In the genomic region with DNA sequence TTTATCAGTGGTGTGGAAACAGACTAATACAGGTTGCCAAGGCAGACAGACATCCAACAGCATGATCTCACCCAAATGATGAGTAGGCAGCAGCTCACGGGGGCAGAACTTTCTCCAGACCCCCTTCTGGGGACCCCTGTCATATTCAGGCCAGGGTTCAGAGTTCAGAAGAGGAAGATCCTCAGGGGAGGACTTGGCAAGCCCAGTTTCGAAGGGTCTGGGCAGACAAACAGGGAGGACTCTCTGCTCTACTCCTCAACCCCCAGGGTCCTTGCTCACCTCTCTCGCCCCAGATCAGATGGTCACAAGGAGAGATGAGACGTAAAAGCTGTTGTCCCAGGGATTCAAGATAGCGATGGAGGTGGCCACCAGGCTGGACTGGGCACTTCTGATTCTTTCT, we compare ENCODE assay signal across 29 cellular contexts.
"Had no signal": no experiment of that assay in that cellular context is flagged by ENCODE, and none has a peak within 500 bp of the region (broad histone marks: within the 10 kb centered on the region; RNA-seq: fewer than 3 reads in every experiment).

No MANE protein-coding gene starts in this region.

- H3K36me3 Mint-ChIP-seq: natural killer cell treated with Interleukin-12 subunit alpha and Interleukin-12 subunit beta and Interleukin-15 and Interleukin-18, amount 100 ng/mL, for 72 hours; stimulated activated memory B cell treated with anti-CD40 and anti-IgM and Interleukin-4, amounts not matched to agents 10 μg/mL and 1 μg/mL and 100 μg/mL, for 72 hours had no signal

- H3K4me1 Mint-ChIP-seq: naive B cell; neural crest cell; stimulated activated memory B cell treated with anti-CD40 and anti-IgM and Interleukin-4, amounts not matched to agents 10 μg/mL and 1 μg/mL and 100 μg/mL, for 72 hours had no signal

- H3K4me3 Mint-ChIP-seq: dendritic cell treated with granulocyte-macrophage colony-stimulating factor and Interleukin-4, amounts not matched to agents 40 ng/mL and 50 ng/mL, for 4 days; naive B cell; natural killer cell treated with Interleukin-12 subunit alpha and Interleukin-12 subunit beta and Interleukin-15 and Interleukin-18, amount 100 ng/mL, for 72 hours; neural crest cell; stimulated activated memory B cell treated with anti-CD40 and anti-IgM and Interleukin-4, amounts not matched to agents 10 μg/mL and 1 μg/mL and 100 μg/mL, for 72 hours had no signal

- H3K27ac ChIP-seq: esophagus muscularis mucosa, foreskin keratinocyte, gastroesophageal sphincter, heart left ventricle, hepatocyte, left ventricle myocardium inferior, lower lobe of right lung, neutrophil, parathyroid adenoma, right lobe of liver, testis, tibial artery, upper lobe of left lung, uterus had no signal

- DNase-seq: cerebellar nuclear complex; effector CD8-positive, alpha-beta T cell; foreskin keratinocyte; heart left ventricle; kidney glomerular epithelial cell; left ventricle myocardium inferior; lower lobe of right lung; naive B cell; stimulated activated CD4-positive, alpha-beta T cell treated with anti-CD3 and anti-CD28 coated beads, Interleukin-2, amount 100 ng/mL, for 24 hours; stimulated activated CD4-positive, alpha-beta T cell treated with anti-CD3 and anti-CD28 coated beads, Interleukin-4, amount 100 ng/mL, for 24 hours; stimulated activated naive CD8-positive, alpha-beta T cell treated with anti-CD3 and anti-CD28 coated beads, Interleukin-15, Interleukin-2, amounts not matched to agents 100 U/mL and 50 U/mL, for 24 hours; substantia nigra; testis; uterus had no signal

- H3K9me3 Mint-ChIP-seq: dendritic cell treated with granulocyte-macrophage colony-stimulating factor and Interleukin-4, amounts not matched to agents 40 ng/mL and 50 ng/mL, for 4 days; natural killer cell treated with Interleukin-12 subunit alpha and Interleukin-12 subunit beta and Interleukin-15 and Interleukin-18, amount 100 ng/mL, for 72 hours; neural crest cell had no signal

- H3K4me3 ChIP-seq: esophagus muscularis mucosa, gastroesophageal sphincter, heart left ventricle, hepatocyte, left ventricle myocardium inferior, lower lobe of right lung, mucosa of descending colon, right lobe of liver, smooth muscle cell, testis, tibial artery, upper lobe of left lung, uterus had no signal

- H3K27ac Mint-ChIP-seq: dendritic cell treated with granulocyte-macrophage colony-stimulating factor and Interleukin-4, amounts not matched to agents 40 ng/mL and 50 ng/mL, for 4 days; natural killer cell treated with Interleukin-12 subunit alpha and Interleukin-12 subunit beta and Interleukin-15 and Interleukin-18, amount 100 ng/mL, for 72 hours; progenitor cell of endocrine pancreas; stimulated activated memory B cell treated with anti-CD40 and anti-IgM and Interleukin-4, amounts not matched to agents 10 μg/mL and 1 μg/mL and 100 μg/mL, for 72 hours had no signal
